8 cellular contexts compared by ENCODE assay signal in genomic region chr3:168047190-168047795, GRCh38. TPM values are rescaled to one million over a fixed set of nuclear protein-coding genes. Genes with fewer than 3 reads are reported as not detected.
DNase-seq lines count a peak whose midpoint lies in the region; ATAC-seq and TF ChIP-seq lines count a peak whose summit lies in the region.

No MANE protein-coding gene starts in this region.

- H3K36me3 ChIP-seq in A673 (ENCODE audit: insufficient read depth, low read length, poor library complexity, severe bottlenecking) = no peaks in the 10 kb centered on the region

- no peak overlapping the region for H3K4me3 Mint-ChIP-seq in effector memory CD8-positive, alpha-beta T cell
- H3K4me3 Mint-ChIP-seq in memory B cell = no peak overlapping the region

- ATAC-seq in HG02642 (IDR thresholded peaks at IDR 0.05; ENCODE audit: poor library complexity, unreplicated experiment) = peak; percentile 77
- peak; percentile 62 for ATAC-seq in effector memory CD8-positive, alpha-beta T cell (replicated peaks)
- peak; percentile 90 for ATAC-seq in memory B cell (ENCODE audit: low read depth)

- no peaks in the 10 kb centered on the region for H3K36me3 Mint-ChIP-seq in effector memory CD8-positive, alpha-beta T cell (ENCODE audit: insufficient read depth)
- H3K36me3 Mint-ChIP-seq in memory B cell = peaks cover 6% of the 10 kb centered on the region

- intact Hi-C loops in A673 (cut with micrococcal nuclease; ENCODE audit: unreplicated experiment) = loop anchor here (1.0 to 10.0 kb wide), 3 partner anchors 118 to 800 kb away; no protein-coding TSS in a partner anchor

- H3K9me3 ChIP-seq in A673 (ENCODE audit: low read depth, low read length, poor library complexity, severe bottlenecking) = no peaks in the 10 kb centered on the region

- no peaks in the 10 kb centered on the region for H3K9me3 Mint-ChIP-seq in effector memory CD8-positive, alpha-beta T cell
- H3K9me3 Mint-ChIP-seq in memory B cell = no peaks in the 10 kb centered on the region

- H3K4me1 Mint-ChIP-seq in effector memory CD8-positive, alpha-beta T cell (ENCODE audit: low read depth in 2 of 2) = no peaks in the 10 kb centered on the region
- H3K4me1 Mint-ChIP-seq in memory B cell = peaks cover 4% of the 10 kb centered on the region

- H3K4me3 ChIP-seq in A673 (ENCODE audit: low read depth, low read length, poor library complexity, severe bottlenecking) = no peak overlapping the region

- H3K27ac Mint-ChIP-seq in effector memory CD8-positive, alpha-beta T cell = no peak overlapping the region
- no peak overlapping the region for H3K27ac Mint-ChIP-seq in memory B cell

- H3K27me3 ChIP-seq in A673 (replicated peaks; ENCODE audit: insufficient read depth, low read depth, low read length, poor library complexity) = no peaks in the 10 kb centered on the region

- no peaks in the 10 kb centered on the region for H3K27me3 Mint-ChIP-seq in effector memory CD8-positive, alpha-beta T cell
- no peaks in the 10 kb centered on the region for H3K27me3 Mint-ChIP-seq in memory B cell

- CTCF ChIA-PET in A673 (lab: Charles Lee) = no interaction called here

- no TSS peak for BruUV-seq in A673 (replicated peaks; lab: Mats Ljungman, UMichigan)

- in situ Hi-C loops in GM13977 (cut with MboI; ENCODE audit: low pct_unique_long_range_greater_than_20kb, low sequenced_read_pairs, unreplicated experiment) = no loop called here

- DNase-seq in A673 (ENCODE audit: low spot score) (peak; percentile 88), GM13977 (ENCODE audit: low spot score) (peak; percentile 52), MV-4-11 (lab: John Stamatoyannopoulos, UW) (peak; percentile 82), RPMI7951 (ENCODE audit: low read depth) (peak; percentile 82), memory B cell (ENCODE audit: low spot score in 2 of 2) (peak in 1 of 2 donors; percentile 54)
- no peak for DNase-seq in effector memory CD8-positive, alpha-beta T cell
- DNase-seq in stimulated activated CD4-positive, alpha-beta T cell treated with anti-CD3 and anti-CD28 coated beads, Interleukin-2, amount 100 ng/mL, for 24 hours = no peak

- POLR2A ChIA-PET in A673 (lab: Charles Lee; ENCODE audit: low non-redundant PET) = no interaction called here

- TF ChIP-seq CTCF in A673 (conservative IDR thresholded peaks at IDR 0.05; ENCODE audit: low read depth, low read length) (peak; percentile 90), GM13977 (IDR thresholded peaks at IDR 0.05; ENCODE audit: extremely low read depth, insufficient read depth, missing control alignments) (peak; percentile 75)

- H3K27ac ChIP-seq in A673 (ENCODE audit: low read depth, low read length, poor library complexity, severe bottlenecking) = no peak overlapping the region

- H3K4me1 ChIP-seq in A673 (ENCODE audit: insufficient read depth, low read length, poor library complexity, severe bottlenecking) = no peaks in the 10 kb centered on the region

RNA-seq across cellular contexts. Expression of gene GOLIM4, which starts 48.4 kb away (rescaled TPM):
- total RNA-seq in A673 (2021) = 12.2 and 12.3 TPM in 2 replicates
- 57.0 and 63.3 TPM in 2 replicates for total RNA-seq in RPMI7951 (2014; rRNA removed; shearing (Covaris generic))

Comparison
In these comparisons a context has a peak if more than half of its experiments do, and no peak if none do; other contexts are left out.
1. DNase-seq: peak in A673 (single experiment), GM13977 (single experiment), MV-4-11 (single experiment) and RPMI7951 (single experiment); none in effector memory CD8-positive, alpha-beta T cell (0 of 3) and stimulated activated CD4-positive, alpha-beta T cell treated with anti-CD3 and anti-CD28 coated beads, Interleukin-2, amount 100 ng/mL, for 24 hours (0 of 2).
2. Peak in every context shown above with its lines, with median percentiles within 50 percentile points of each other: ATAC-seq.